ENCODE assay signal across 1 cellular context in the genomic region with DNA sequence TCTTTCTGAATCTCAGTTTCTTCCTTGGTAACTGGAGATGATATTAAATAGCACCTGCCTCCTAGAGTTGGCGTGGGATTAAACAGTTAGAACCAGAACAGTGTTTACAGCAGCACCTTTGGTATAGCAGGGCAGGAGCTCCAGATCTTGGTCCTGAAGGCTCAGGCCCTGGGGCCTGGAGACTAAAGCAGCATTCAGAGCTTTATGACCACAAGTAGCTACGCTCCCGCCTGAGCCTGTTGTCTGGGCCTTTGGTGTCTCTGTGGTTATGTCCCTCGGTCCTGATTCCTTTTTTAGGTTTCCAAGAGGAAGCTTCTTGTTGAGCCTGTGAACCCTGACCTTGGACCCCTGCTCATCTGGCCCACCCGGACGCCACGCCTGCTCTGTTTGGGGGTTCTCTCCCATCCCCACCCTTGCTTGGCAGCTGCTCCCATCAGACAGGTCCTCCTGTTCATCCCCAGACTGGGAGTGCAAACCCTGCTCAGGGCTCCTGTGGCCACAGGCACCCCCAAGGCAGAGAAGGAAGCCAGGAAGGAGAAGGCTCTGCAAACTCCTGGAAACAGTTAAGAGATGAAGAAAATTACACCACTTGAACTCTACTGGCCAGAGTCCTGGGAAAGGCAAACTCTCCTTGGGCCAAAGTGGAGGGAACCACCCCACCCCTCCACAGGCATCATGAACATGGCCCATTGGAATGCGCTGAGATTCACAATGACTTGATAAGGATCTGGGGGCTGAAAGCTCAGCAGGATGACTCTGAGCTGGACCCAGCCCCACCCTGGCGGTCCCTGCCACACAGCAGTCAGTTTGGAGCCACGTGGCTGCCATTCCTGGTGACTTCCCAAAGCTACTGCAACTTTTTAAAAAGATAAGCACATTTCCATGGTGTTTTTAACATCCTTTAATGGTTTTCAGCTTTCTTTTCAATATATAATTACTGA.
TF ChIP-seq lines count a peak whose summit lies in the region.

No MANE protein-coding gene starts in this region.

TF ChIP-seq in K562, 482 proteins besides CTCF, POLR2A, EP300 and RAD21:
- TF ChIP-seq TARDBP (IDR thresholded peaks at IDR 0.05) (no peak), MCM7 (IDR thresholded peaks at IDR 0.05) (no peak), CBFB (CRISPR knock-in tag; IDR thresholded peaks at IDR 0.05) (no peak), ZNF140 (CRISPR knock-in tag; IDR thresholded peaks at IDR 0.05) (no peak), ZNF561 (CRISPR knock-in tag; conservative IDR thresholded peaks at IDR 0.05) (no peak), MTA3 (IDR thresholded peaks at IDR 0.05; ENCODE audit: borderline replicate concordance) (no peak), ZNF274 (IDR thresholded peaks at IDR 0.05; ENCODE audit: borderline replicate concordance, low read depth, low read length) (no peak), FOXP1 (CRISPR knock-in tag; IDR thresholded peaks at IDR 0.05) (no peak), POLR2AphosphoS5 (IDR thresholded peaks at IDR 0.05; ENCODE audit: control insufficient read depth, insufficient read depth, low read depth, low read length) (no peak)
- TF ChIP-seq, protein P1, sequence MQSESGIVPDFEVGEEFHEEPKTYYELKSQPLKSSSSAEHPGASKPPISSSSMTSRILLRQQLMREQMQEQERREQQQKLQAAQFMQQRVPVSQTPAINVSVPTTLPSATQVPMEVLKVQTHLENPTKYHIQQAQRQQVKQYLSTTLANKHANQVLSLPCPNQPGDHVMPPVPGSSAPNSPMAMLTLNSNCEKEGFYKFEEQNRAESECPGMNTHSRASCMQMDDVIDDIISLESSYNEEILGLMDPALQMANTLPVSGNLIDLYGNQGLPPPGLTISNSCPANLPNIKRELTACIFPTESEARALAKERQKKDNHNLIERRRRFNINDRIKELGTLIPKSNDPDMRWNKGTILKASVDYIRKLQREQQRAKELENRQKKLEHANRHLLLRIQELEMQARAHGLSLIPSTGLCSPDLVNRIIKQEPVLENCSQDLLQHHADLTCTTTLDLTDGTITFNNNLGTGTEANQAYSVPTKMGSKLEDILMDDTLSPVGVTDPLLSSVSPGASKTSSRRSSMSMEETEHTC (IDR thresholded peaks at IDR 0.05), result no peak
- TF ChIP-seq, protein P2, sequence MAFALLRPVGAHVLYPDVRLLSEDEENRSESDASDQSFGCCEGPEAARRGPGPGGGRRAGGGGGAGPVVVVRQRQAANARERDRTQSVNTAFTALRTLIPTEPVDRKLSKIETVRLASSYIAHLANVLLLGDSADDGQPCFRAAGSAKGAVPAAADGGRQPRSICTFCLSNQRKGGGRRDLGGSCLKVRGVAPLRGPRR (CRISPR knock-in tag; IDR thresholded peaks at IDR 0.05), result no peak
- TF ChIP-seq, protein P3, sequence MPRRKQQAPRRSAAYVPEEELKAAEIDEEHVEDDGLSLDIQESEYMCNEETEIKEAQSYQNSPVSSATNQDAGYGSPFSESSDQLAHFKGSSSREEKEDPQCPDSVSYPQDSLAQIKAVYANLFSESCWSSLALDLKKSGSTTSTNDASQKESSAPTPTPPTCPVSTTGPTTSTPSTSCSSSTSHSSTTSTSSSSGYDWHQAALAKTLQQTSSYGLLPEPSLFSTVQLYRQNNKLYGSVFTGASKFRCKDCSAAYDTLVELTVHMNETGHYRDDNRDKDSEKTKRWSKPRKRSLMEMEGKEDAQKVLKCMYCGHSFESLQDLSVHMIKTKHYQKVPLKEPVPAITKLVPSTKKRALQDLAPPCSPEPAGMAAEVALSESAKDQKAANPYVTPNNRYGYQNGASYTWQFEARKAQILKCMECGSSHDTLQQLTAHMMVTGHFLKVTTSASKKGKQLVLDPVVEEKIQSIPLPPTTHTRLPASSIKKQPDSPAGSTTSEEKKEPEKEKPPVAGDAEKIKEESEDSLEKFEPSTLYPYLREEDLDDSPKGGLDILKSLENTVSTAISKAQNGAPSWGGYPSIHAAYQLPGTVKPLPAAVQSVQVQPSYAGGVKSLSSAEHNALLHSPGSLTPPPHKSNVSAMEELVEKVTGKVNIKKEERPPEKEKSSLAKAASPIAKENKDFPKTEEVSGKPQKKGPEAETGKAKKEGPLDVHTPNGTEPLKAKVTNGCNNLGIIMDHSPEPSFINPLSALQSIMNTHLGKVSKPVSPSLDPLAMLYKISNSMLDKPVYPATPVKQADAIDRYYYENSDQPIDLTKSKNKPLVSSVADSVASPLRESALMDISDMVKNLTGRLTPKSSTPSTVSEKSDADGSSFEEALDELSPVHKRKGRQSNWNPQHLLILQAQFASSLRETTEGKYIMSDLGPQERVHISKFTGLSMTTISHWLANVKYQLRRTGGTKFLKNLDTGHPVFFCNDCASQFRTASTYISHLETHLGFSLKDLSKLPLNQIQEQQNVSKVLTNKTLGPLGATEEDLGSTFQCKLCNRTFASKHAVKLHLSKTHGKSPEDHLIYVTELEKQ (CRISPR knock-in tag; IDR thresholded peaks at IDR 0.05), result no peak
- TF ChIP-seq, protein P4, sequence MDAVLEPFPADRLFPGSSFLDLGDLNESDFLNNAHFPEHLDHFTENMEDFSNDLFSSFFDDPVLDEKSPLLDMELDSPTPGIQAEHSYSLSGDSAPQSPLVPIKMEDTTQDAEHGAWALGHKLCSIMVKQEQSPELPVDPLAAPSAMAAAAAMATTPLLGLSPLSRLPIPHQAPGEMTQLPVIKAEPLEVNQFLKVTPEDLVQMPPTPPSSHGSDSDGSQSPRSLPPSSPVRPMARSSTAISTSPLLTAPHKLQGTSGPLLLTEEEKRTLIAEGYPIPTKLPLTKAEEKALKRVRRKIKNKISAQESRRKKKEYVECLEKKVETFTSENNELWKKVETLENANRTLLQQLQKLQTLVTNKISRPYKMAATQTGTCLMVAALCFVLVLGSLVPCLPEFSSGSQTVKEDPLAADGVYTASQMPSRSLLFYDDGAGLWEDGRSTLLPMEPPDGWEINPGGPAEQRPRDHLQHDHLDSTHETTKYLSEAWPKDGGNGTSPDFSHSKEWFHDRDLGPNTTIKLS (IDR thresholded peaks at IDR 0.05; ENCODE audit: borderline replicate concordance, low read depth), result no peak
